ENCODE assay signal across 10 cellular contexts in the genomic region with DNA sequence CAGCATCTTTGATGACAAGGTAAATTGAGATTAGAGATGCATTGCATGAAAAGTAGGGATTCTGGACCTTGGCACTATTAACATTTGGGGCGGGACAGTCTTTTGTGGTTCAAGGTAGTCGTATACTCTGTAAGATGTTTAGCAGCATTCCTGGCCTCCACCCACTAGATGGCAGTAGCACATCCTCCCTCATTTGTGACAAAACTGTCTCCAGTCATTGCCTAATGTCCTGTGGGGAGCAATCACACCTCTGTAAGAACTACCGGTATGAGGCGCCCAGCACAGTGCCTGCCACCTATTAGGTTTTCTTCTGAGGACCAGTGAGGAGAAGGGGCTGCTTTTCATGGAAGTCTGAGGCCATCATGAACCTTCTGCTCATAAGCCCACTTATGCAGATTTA.
DNase-seq lines count a peak whose midpoint lies in the region; TF ChIP-seq lines count a peak whose summit lies in the region.
"Had no signal": no experiment of that assay in that cellular context is flagged by ENCODE, and none has a peak within 500 bp of the region (broad histone marks: within the 10 kb centered on the region; RNA-seq: fewer than 3 reads in every experiment).

No MANE protein-coding gene starts in this region.

- H3K27me3 ChIP-seq in SJCRH30, result no peaks in the 10 kb centered on the region

- peaks cover 16% of the 10 kb centered on the region; the same call in 1 of the 2 replicates for H3K4me1 ChIP-seq in SJCRH30
- H3K4me1 ChIP-seq: HAP-1 had no signal

- H3K27ac Mint-ChIP-seq in neural crest cell (ENCODE audit: unreplicated experiment), result no peak overlapping the region

- no peaks in the 10 kb centered on the region for H3K36me3 Mint-ChIP-seq in neural crest cell (ENCODE audit: low read depth)

- no peaks in the 10 kb centered on the region for H3K9me3 ChIP-seq in SJCRH30 (replicated peaks)
- H3K9me3 ChIP-seq: HAP-1 had no signal

- H3K4me1 Mint-ChIP-seq in neural crest cell, result peaks cover 10% of the 10 kb centered on the region

- CTCF ChIA-PET in HEK293T (lab: Yijun Ruan, JAX), result no interaction called here

- POLR2A ChIA-PET in HEK293T (lab: Yijun Ruan, JAX), result no interaction called here

- peaks cover 3% of the 10 kb centered on the region for H3K9me3 Mint-ChIP-seq in neural crest cell

- H3K27me3 Mint-ChIP-seq in neural crest cell (ENCODE audit: low read depth), result peaks cover 5% of the 10 kb centered on the region

- peak; percentile 53 for TF ChIP-seq CTCF in neural crest cell (conservative IDR thresholded peaks at IDR 0.05)

- DNase-seq in NCI-H748 (lab: John Stamatoyannopoulos, UW; ENCODE audit: unreplicated experiment) (peak; percentile 61), NCI-H748 treated with DMSO at 0.1 percent for 48 hours (lab: John Stamatoyannopoulos, UW) (no peak), HEK293T (ENCODE audit: extremely low spot score) (peak; percentile 8), SJCRH30 (peak; percentile 32 to 63), neural crest cell (ENCODE audit: low read depth, low spot score) (no peak), DMS79 treated with DMSO at 0.1 percent for 48 hours (lab: John Stamatoyannopoulos, UW) (no peak), NCI-H2107 treated with DMSO at 0.1 percent for 48 hours (lab: John Stamatoyannopoulos, UW; ENCODE audit: unreplicated experiment) (no peak), GDM1 (lab: John Stamatoyannopoulos, UW) (no peak)
- DNase-seq: left ventricle myocardium inferior had no signal

- no peak overlapping the region for H3K4me3 Mint-ChIP-seq in neural crest cell

- no peak overlapping the region for H3K4me3 ChIP-seq in SJCRH30
- H3K4me3 ChIP-seq: HAP-1, left ventricle myocardium inferior had no signal

- H3K27ac ChIP-seq in SJCRH30, result no peak overlapping the region
- H3K27ac ChIP-seq: left ventricle myocardium inferior had no signal

- H3K36me3 ChIP-seq in SJCRH30, result no peaks in the 10 kb centered on the region
- H3K36me3 ChIP-seq: HAP-1 had no signal

TF ChIP-seq in HEK293T, 16 proteins besides CTCF, POLR2A, EP300 and RAD21:
- TF ChIP-seq HDGF (IDR thresholded peaks at IDR 0.05; ENCODE audit: borderline replicate concordance), result no peak
- no peak for TF ChIP-seq ZNF384 (IDR thresholded peaks at IDR 0.05)
- TF ChIP-seq FOXA1 (IDR thresholded peaks at IDR 0.05), result no peak
- TF ChIP-seq FOXK2 (IDR thresholded peaks at IDR 0.05), result no peak
- no peak for TF ChIP-seq ELF4 (IDR thresholded peaks at IDR 0.05)
- no peak for TF ChIP-seq NFRKB (IDR thresholded peaks at IDR 0.05)
- TF ChIP-seq SP1 (IDR thresholded peaks at IDR 0.05), result no peak
- TF ChIP-seq LEF1 (IDR thresholded peaks at IDR 0.05; ENCODE audit: borderline replicate concordance), result no peak
- TF ChIP-seq ARNT (IDR thresholded peaks at IDR 0.05), result no peak
- no peak for TF ChIP-seq L3MBTL2 (conservative IDR thresholded peaks at IDR 0.05)
- TF ChIP-seq BHLHE40 (IDR thresholded peaks at IDR 0.05; ENCODE audit: borderline replicate concordance), result no peak
- no peak for TF ChIP-seq SUZ12 (IDR thresholded peaks at IDR 0.05)
- TF ChIP-seq FOXM1 (IDR thresholded peaks at IDR 0.05; ENCODE audit: borderline replicate concordance), result no peak
TF ChIP-seq in HEK293T: peak in this region for 0.

Comparison
In these comparisons a context has a peak if more than half of its experiments do, and no peak if none do; other contexts are left out.
1. DNase-seq: peak in NCI-H748 (single experiment), HEK293T (single experiment) and SJCRH30 (2 of 2); none in NCI-H748 treated with DMSO at 0.1 percent for 48 hours (single experiment), neural crest cell (single experiment), DMS79 treated with DMSO at 0.1 percent for 48 hours (single experiment), NCI-H2107 treated with DMSO at 0.1 percent for 48 hours (single experiment) and GDM1 (single experiment).